In the genomic region with DNA sequence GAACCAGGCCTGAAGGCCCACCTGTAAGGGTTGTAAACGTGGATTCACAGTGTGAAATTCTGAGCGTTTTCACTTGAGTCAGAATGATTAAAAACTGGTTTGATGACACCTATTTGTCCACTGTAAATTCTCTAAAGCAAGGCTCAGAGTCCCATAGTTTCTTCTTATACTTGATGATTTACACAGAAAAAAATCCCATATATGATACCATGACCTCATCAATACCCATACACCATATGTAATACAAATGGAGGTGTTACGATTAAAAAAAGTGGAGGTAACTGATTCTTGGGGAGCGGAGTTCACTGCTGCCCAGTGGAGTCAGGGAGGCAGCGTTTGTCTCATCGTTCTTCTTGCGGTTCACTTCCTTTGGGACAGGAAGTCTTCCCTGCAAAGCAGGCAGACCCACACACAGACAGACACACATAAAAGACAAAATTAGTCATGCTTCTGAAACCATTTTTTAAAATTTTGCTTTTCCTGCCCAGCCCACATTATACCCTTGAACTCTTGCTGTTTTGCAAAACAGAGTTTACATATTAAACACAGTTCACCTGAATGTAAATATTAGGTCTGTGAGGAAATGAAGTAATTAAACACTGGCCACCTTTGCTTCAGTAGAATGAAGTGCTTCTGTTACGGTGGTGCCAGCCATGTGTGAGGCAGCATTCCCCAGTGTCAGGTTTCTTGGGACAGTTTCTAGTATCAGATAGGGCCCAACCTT, we compare ENCODE assay signal across 16 cellular contexts. TPM values are rescaled to one million over a fixed set of nuclear protein-coding genes. Genes with fewer than 3 reads are reported as not detected.
DNase-seq lines count a peak whose midpoint lies in the region; ATAC-seq, FAIRE-seq and TF ChIP-seq lines count a peak whose summit lies in the region.
"Had no signal": no experiment of that assay in that cellular context is flagged by ENCODE, and none has a peak within 500 bp of the region (broad histone marks: within the 10 kb centered on the region; RNA-seq: fewer than 3 reads in every experiment).

No MANE protein-coding gene starts in this region.

- H3K27ac ChIP-seq in body of pancreas (peak overlapping the region in 1 of 4 donors; percentile 33), stomach (peak overlapping the region in 2 of 5 donors; percentile 13 to 56)
- H3K27ac ChIP-seq: upper lobe of left lung, WERI-Rb-1 had no signal

- H3K36me3 ChIP-seq in body of pancreas (replicated peaks in 1 of 2; ENCODE audit: insufficient read depth in 1 of 2, low read depth in 2 of 2) (no peaks in the 10 kb centered on the region), stomach (peaks cover 0 to 20% (median 0%) of the 10 kb centered on the region in 4 donors), H7 (replicated peaks; ENCODE audit: control insufficient read depth, insufficient read depth, low read length) (peaks cover 4% of the 10 kb centered on the region)

- H3K36me3 Mint-ChIP-seq in activated naive CD4-positive, alpha-beta T cell treated with anti-CD3 and anti-CD28 coated beads, Interleukin-2, amount 50 U/mL, for 72 hours = peaks cover 0 to 30% of the 10 kb centered on the region in 2 donors
- H3K36me3 Mint-ChIP-seq: stimulated activated effector memory CD8-positive, alpha-beta T cell treated with anti-CD3 and anti-CD28 coated beads, Interleukin-12 subunit alpha, Interleukin-12 subunit beta, amount 100 ng/mL, for 72 hours had no signal

- FAIRE-seq in HTR-8/SVneo (lab: Jason Lieb, UNC) = peak; percentile 33
- FAIRE-seq: endothelial cell of umbilical vein, frontal cortex had no signal

- WGBS in body of pancreas, 2 donors = 69 to 81% methylated on average over 8 of the region's 8 CpGs
- 51 to 64% (median 63%) methylated on average over 8 of the region's 8 CpGs for WGBS in stomach, 5 donors

- no peak for TF ChIP-seq EP300 in stomach (IDR thresholded peaks at IDR 0.05)

- peak; percentile 44 to 60 for ATAC-seq in activated naive CD4-positive, alpha-beta T cell treated with anti-CD3 and anti-CD28 coated beads, Interleukin-2, amount 50 U/mL, for 72 hours
- peak; percentile 47 for ATAC-seq in body of pancreas
- no peak for ATAC-seq in HG03108 (IDR thresholded peaks at IDR 0.05; ENCODE audit: unreplicated experiment)
- ATAC-seq: stimulated activated effector memory CD8-positive, alpha-beta T cell treated with anti-CD3 and anti-CD28 coated beads, Interleukin-12 subunit alpha, Interleukin-12 subunit beta, amount 100 ng/mL, for 72 hours had no signal

- no peak for DNase-seq in activated naive CD4-positive, alpha-beta T cell treated with anti-CD3 and anti-CD28 coated beads, Interleukin-2, amount 50 U/mL, for 72 hours (ENCODE audit: low spot score in 2 of 2)
- no peak for DNase-seq in activated naive CD4-positive, alpha-beta T cell treated with Interleukin-2 at 50 U/mL for 16 hours
- DNase-seq in HTR-8/SVneo (ENCODE audit: insufficient read length, low spot score) = no peak
- DNase-seq in body of pancreas = peak in 3 of 4 donors; percentile 16 to 39 (median 21)
- DNase-seq in stomach = peak; percentile 50
- no peak for DNase-seq in DMS114 treated with DMSO at 0.1 percent for 48 hours (lab: John Stamatoyannopoulos, UW; ENCODE audit: unreplicated experiment)
- DNase-seq in H7 = no peak
- DNase-seq: GOT3, NCI-H1092 treated with DMSO at 0.1 percent for 48 hours, RPMI8226, WERI-Rb-1 had no signal

- H3K27ac Mint-ChIP-seq in activated naive CD4-positive, alpha-beta T cell treated with anti-CD3 and anti-CD28 coated beads, Interleukin-2, amount 50 U/mL, for 72 hours = peak overlapping the region in 1 of 2 donors; percentile 29
- H3K27ac Mint-ChIP-seq: stimulated activated effector memory CD8-positive, alpha-beta T cell treated with anti-CD3 and anti-CD28 coated beads, Interleukin-12 subunit alpha, Interleukin-12 subunit beta, amount 100 ng/mL, for 72 hours had no signal

- no peak for TF ChIP-seq POLR2A in body of pancreas (IDR thresholded peaks at IDR 0.05)
- no peak for TF ChIP-seq POLR2A in stomach (IDR thresholded peaks at IDR 0.05)

- H3K9me3 ChIP-seq in body of pancreas (no peaks in the 10 kb centered on the region), stomach (no peaks in the 10 kb centered on the region)
- H3K9me3 ChIP-seq: upper lobe of left lung had no signal

- H3K4me1 ChIP-seq in body of pancreas (peaks cover 17% of the 10 kb centered on the region), stomach (peaks cover 4 to 43% (median 31%) of the 10 kb centered on the region in 4 donors)

- H3K9me3 Mint-ChIP-seq in activated naive CD4-positive, alpha-beta T cell treated with anti-CD3 and anti-CD28 coated beads, Interleukin-2, amount 50 U/mL, for 72 hours = no peaks in the 10 kb centered on the region
- H3K9me3 Mint-ChIP-seq: stimulated activated effector memory CD8-positive, alpha-beta T cell treated with anti-CD3 and anti-CD28 coated beads, Interleukin-12 subunit alpha, Interleukin-12 subunit beta, amount 100 ng/mL, for 72 hours had no signal

- intact Hi-C loops in body of pancreas (cut with DNase I) = no loop called here
- intact Hi-C loops in stomach (cut with DNase I; ENCODE audit: low total_unique reads) = no loop called here

- H3K27me3 ChIP-seq in body of pancreas (no peaks in the 10 kb centered on the region), stomach (no peaks in the 10 kb centered on the region), H7 (ENCODE audit: control insufficient read depth, insufficient read depth, low read length) (no peaks in the 10 kb centered on the region)
- H3K27me3 ChIP-seq: upper lobe of left lung had no signal

- H3K4me3 ChIP-seq in body of pancreas (no peak overlapping the region), stomach (no peak overlapping the region), H7 (ENCODE audit: insufficient read depth, low read depth, low read length) (no peak overlapping the region)
- H3K4me3 ChIP-seq: upper lobe of left lung had no signal

- TF ChIP-seq CTCF in body of pancreas (IDR thresholded peaks at IDR 0.05) (no peak), stomach (IDR thresholded peaks at IDR 0.05) (no peak)

RNA-seq across cellular contexts. Expression of a gene that starts 26.2 kb away (rescaled TPM):
- total RNA-seq in activated naive CD4-positive, alpha-beta T cell treated with anti-CD3 and anti-CD28 coated beads, Interleukin-2, amount 50 U/mL, for 72 hours = 10 to 100 TPM in 1 of 2 donors, 1 to 10 TPM in 1; 7.7 to 28.7 TPM
- total RNA-seq in body of pancreas (1 to 10 TPM; 4.4 to 5.3 TPM), stomach (100 to 1,000 TPM in 1 of 5 donors, 10 to 100 TPM in 2, 1 to 10 TPM in 1, under 1 TPM in 1; 0.58 to 155 (median 14.5) TPM)
- polyA plus RNA-seq in stomach = 10 to 100 TPM in 1 of 3 donors, 1 to 10 TPM in 2; 8.1 to 10.7 (median 9.9) TPM
- 199 and 208 TPM in 2 replicates for total RNA-seq in H7 (2014; rRNA removed; shearing (Covaris generic))

Comparison
In these comparisons a context has a peak if more than half of its experiments do, and no peak if none do; other contexts are left out.
1. DNase-seq: peak in body of pancreas (3 of 4) and stomach (single experiment); none in activated naive CD4-positive, alpha-beta T cell treated with anti-CD3 and anti-CD28 coated beads, Interleukin-2, amount 50 U/mL, for 72 hours (0 of 2), activated naive CD4-positive, alpha-beta T cell treated with Interleukin-2 at 50 U/mL for 16 hours (single experiment), HTR-8/SVneo (single experiment), DMS114 treated with DMSO at 0.1 percent for 48 hours (single experiment) and H7 (single experiment).